ENCODE assay signal across 24 cellular contexts in genomic region chr4:40704073-40704472, GRCh38. TPM values are rescaled to one million over a fixed set of nuclear protein-coding genes. Genes with fewer than 3 reads are reported as not detected.
"Had no signal": no experiment of that assay in that cellular context is flagged by ENCODE, and none has a peak within 500 bp of the region (broad histone marks: within the 10 kb centered on the region; RNA-seq: fewer than 3 reads in every experiment).

No MANE protein-coding gene starts in this region.

- ATAC-seq: activated CD4-positive, alpha-beta T cell treated with anti-CD3 and anti-CD28 coated beads for 36 hours; activated T-cell treated with anti-CD3 and anti-CD28 coated beads, Interleukin-2, amount 50 U/mL, for 4 hours; activated T-helper 17 cell treated with anti-CD3 and anti-CD28 coated beads, Interleukin-2, amount 50 U/mL, for 72 hours; PC-3; T-helper 17 cell had no signal

- H3K4me1 ChIP-seq: colonic mucosa had no signal

- H3K9me3 ChIP-seq: colonic mucosa had no signal

- H3K27ac Mint-ChIP-seq: activated naive CD4-positive, alpha-beta T cell treated with anti-CD3 and anti-CD28 coated beads, Interleukin-2, amount 10 ng/mL, durations not matched to agents 7 days and 5 days; activated naive CD8-positive, alpha-beta T cell treated with anti-CD3 and anti-CD28 coated beads for 36 hours; activated T-helper 17 cell treated with anti-CD3 and anti-CD28 coated beads, Interleukin-2, amount 50 U/mL, for 72 hours; T-helper 17 cell had no signal

- H3K9me3 Mint-ChIP-seq: activated naive CD4-positive, alpha-beta T cell treated with anti-CD3 and anti-CD28 coated beads, Interleukin-2, amount 10 ng/mL, durations not matched to agents 7 days and 5 days; activated T-helper 17 cell treated with anti-CD3 and anti-CD28 coated beads, Interleukin-2, amount 50 U/mL, for 72 hours had no signal

- FAIRE-seq: TTC549 had no signal

- H3K4me3 ChIP-seq: colonic mucosa had no signal

- H3K36me3 Mint-ChIP-seq: activated naive CD4-positive, alpha-beta T cell treated with anti-CD3 and anti-CD28 coated beads, Interleukin-2, amount 10 ng/mL, durations not matched to agents 7 days and 5 days had no signal

- H3K27me3 ChIP-seq: colonic mucosa had no signal

- H3K36me3 ChIP-seq: colonic mucosa had no signal

- DNase-seq: activated CD4-positive, alpha-beta T cell treated with anti-CD3 and anti-CD28 coated beads for 36 hours; activated CD8-positive, alpha-beta memory T cell treated with anti-CD3 and anti-CD28 coated beads for 24 hours; activated gamma-delta T cell treated with Interleukin-2 at 50 U/mL for 16 hours; activated naive CD4-positive, alpha-beta T cell treated with anti-CD3 and anti-CD28 coated beads, Interleukin-2, amount 10 ng/mL, durations not matched to agents 7 days and 5 days; activated naive CD8-positive, alpha-beta T cell treated with anti-CD3 and anti-CD28 coated beads for 36 hours; activated T-cell treated with anti-CD3 and anti-CD28 coated beads, Interleukin-2, amount 50 U/mL, for 4 hours; anterior cingulate cortex; cerebellar nuclear complex; colonic mucosa; Kasumi-1; NCI-H1092; NCI-H1417 treated with DMSO at 0.1 percent for 48 hours; NCI-H1694 treated with DMSO at 0.1 percent for 48 hours; NCI-H2081; NCI-H446; NCI-H524; PC-3; SHP77 treated with DMSO at 0.1 percent for 48 hours; T-helper 17 cell; T-helper 9 cell had no signal

- H3K27ac ChIP-seq: colonic mucosa had no signal

- H3K4me3 Mint-ChIP-seq: activated CD4-positive, alpha-beta T cell treated with anti-CD3 and anti-CD28 coated beads for 36 hours; activated naive CD4-positive, alpha-beta T cell treated with anti-CD3 and anti-CD28 coated beads, Interleukin-2, amount 10 ng/mL, durations not matched to agents 7 days and 5 days; activated naive CD8-positive, alpha-beta T cell treated with anti-CD3 and anti-CD28 coated beads for 36 hours; activated T-cell treated with anti-CD3 and anti-CD28 coated beads, Interleukin-2, amount 50 U/mL, for 4 hours; activated T-helper 17 cell treated with anti-CD3 and anti-CD28 coated beads, Interleukin-2, amount 50 U/mL, for 72 hours; T-helper 17 cell had no signal

RNA-seq across cellular contexts. Expression of gene NSUN7, which starts 45.7 kb away (rescaled TPM):
- total RNA-seq: activated T-cell treated with anti-CD3 and anti-CD28 coated beads, Interleukin-2, amount 50 U/mL, for 4 hours; cardiac septum; SK-MEL-5 had no signal
